In the genomic region with DNA sequence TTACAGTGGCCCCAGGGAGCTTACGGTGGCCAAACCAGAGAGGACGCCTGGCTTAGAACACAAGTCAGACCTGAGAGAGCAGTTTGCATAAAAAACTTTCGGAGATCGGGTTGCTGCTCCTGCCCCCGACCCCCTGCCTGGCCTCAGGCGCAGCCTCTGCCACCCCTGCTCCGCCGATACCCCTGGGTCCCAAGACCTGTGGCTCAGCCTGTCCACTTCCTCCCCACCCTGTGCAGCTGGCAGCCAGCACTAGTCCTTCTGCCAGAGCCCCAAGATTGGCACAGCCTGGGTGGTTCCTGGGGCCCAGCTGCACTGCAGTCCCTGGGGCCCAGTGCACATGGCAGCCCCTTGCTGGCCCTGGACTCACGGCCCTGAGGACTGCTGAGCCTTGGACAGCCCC, we compare ENCODE assay signal across 22 cellular contexts. TPM values are rescaled to one million over a fixed set of nuclear protein-coding genes. Genes with fewer than 3 reads are reported as not detected.
DNase-seq lines count a peak whose midpoint lies in the region; TF ChIP-seq lines count a peak whose summit lies in the region.
"Had no signal": no experiment of that assay in that cellular context is flagged by ENCODE, and none has a peak within 500 bp of the region (broad histone marks: within the 10 kb centered on the region; RNA-seq: fewer than 3 reads in every experiment).

No MANE protein-coding gene starts in this region.

- peaks cover 0 to 30% (median 23%) of the 10 kb centered on the region in 10 experiments; a peak in 16 of 20 replicates for H3K4me1 ChIP-seq in BLaER1 treated with 17β-estradiol and CSF1 and Interleukin-3, amounts not matched to agents 10 nM and 100 nM
- H3K4me1 ChIP-seq in H9 (ENCODE audit: insufficient read depth, low read length): no peaks in the 10 kb centered on the region
- no peaks in the 10 kb centered on the region for H3K4me1 ChIP-seq in mesenchymal stem cell (ENCODE audit: control insufficient read depth, insufficient read depth, low read depth, low read length)
- H3K4me1 ChIP-seq: A549, BE2C, Caco-2 had no signal

- no peak overlapping the region for H2BK15ac ChIP-seq in H9 (ENCODE audit: low read depth, low read length)
- H2BK15ac ChIP-seq in mesenchymal stem cell (ENCODE audit: low read depth, poor library complexity, severe bottlenecking): no peak overlapping the region

- H2BK12ac ChIP-seq in H9 (ENCODE audit: insufficient read length, low read depth, low read length) (no peak overlapping the region), mesenchymal stem cell (ENCODE audit: low read length in 2 of 2) (no peak overlapping the region)

- peaks cover 8 to 23% (median 9%) of the 10 kb centered on the region in 11 experiments; a peak in 21 of 22 replicates for H3K9me3 ChIP-seq in BLaER1 treated with 17β-estradiol and CSF1 and Interleukin-3, amounts not matched to agents 10 nM and 100 nM (replicated peaks in 1 of 11)
- no peaks in the 10 kb centered on the region for H3K9me3 ChIP-seq in H9 (ENCODE audit: control insufficient read depth, low read depth, low read length)
- H3K9me3 ChIP-seq in mesenchymal stem cell (ENCODE audit: control insufficient read depth, low read length): peaks cover 18% of the 10 kb centered on the region
- H3K9me3 ChIP-seq: A549, BE2C, Caco-2 had no signal

- H3K27ac ChIP-seq in BLaER1 treated with 17β-estradiol and CSF1 and Interleukin-3, amounts not matched to agents 10 nM and 100 nM: no peak overlapping the region
- H3K27ac ChIP-seq in H9 (ENCODE audit: insufficient read length, low read depth, low read length) (no peak overlapping the region), mesenchymal stem cell (ENCODE audit: low read length, poor library complexity, severe bottlenecking) (no peak overlapping the region)
- H3K27ac ChIP-seq: A549, C4-2B, GM23248 had no signal

- H3K18ac ChIP-seq in H9 (ENCODE audit: insufficient read length, low read depth, low read length) (no peak overlapping the region), mesenchymal stem cell (ENCODE audit: low read depth in 1 of 2, low read length in 2 of 2) (no peak overlapping the region)

- H3K23me2 ChIP-seq in H9 (ENCODE audit: insufficient read length, low read depth, low read length, poor library complexity, severe bottlenecking): no peaks in the 10 kb centered on the region

- H3K4me2 ChIP-seq in BLaER1 treated with 17β-estradiol and CSF1 and Interleukin-3, amounts not matched to agents 10 nM and 100 nM: peak overlapping the region in 10 of 11 experiments; percentile 10 to 82 (median 73); a peak in 19 of 22 replicates
- H3K4me2 ChIP-seq in H9 (ENCODE audit: insufficient read depth, insufficient read length, low read length): no peak overlapping the region
- no peak overlapping the region for H3K4me2 ChIP-seq in mesenchymal stem cell (ENCODE audit: low read length, poor library complexity, severe bottlenecking)
- H3K4me2 ChIP-seq: A549 had no signal

- H3K23ac ChIP-seq in H9 (ENCODE audit: insufficient read length, low read depth, low read length) (no peak overlapping the region), mesenchymal stem cell (ENCODE audit: low read length in 2 of 2) (no peak overlapping the region)

- H3K14ac ChIP-seq in H9 (ENCODE audit: insufficient read depth, low read length): peak overlapping the region; percentile 17; the same call in 1 of the 2 replicates
- no peak overlapping the region for H3K14ac ChIP-seq in mesenchymal stem cell (ENCODE audit: low read length in 2 of 2)

- no peak overlapping the region for H3K4me3 ChIP-seq in BLaER1 treated with 17β-estradiol and CSF1 and Interleukin-3, amounts not matched to agents 10 nM and 100 nM
- H3K4me3 ChIP-seq in mesenchymal stem cell (ENCODE audit: insufficient read depth in 1 of 2, low read depth in 1 of 2, low read length in 2 of 2): no peak overlapping the region
- H3K4me3 ChIP-seq: A549, GM12878, GM23248 had no signal

- H3K56ac ChIP-seq in H9 (ENCODE audit: insufficient read length, low read depth, low read length): no peak overlapping the region

- DNase-seq in H9 (no peak), mesenchymal stem cell (no peak), NCI-H2029 (lab: John Stamatoyannopoulos, UW) (no peak), immature natural killer cell (no peak), NCI-H2107 treated with DMSO at 0.1 percent for 48 hours (lab: John Stamatoyannopoulos, UW; ENCODE audit: unreplicated experiment) (no peak)
- no peak for DNase-seq in activated naive CD8-positive, alpha-beta T cell treated with anti-CD3 and anti-CD28 coated beads for 36 hours
- DNase-seq: 8988T; ACHN; AML-193; BE2C; Caco-2; CD4-positive, CD25-positive, alpha-beta regulatory T cell; CD8-positive, alpha-beta T cell; DMS153; DND-41; GDM1; GM23248; HCEC 1CT had no signal

- H3K27me3 ChIP-seq in BLaER1 treated with 17β-estradiol and CSF1 and Interleukin-3, amounts not matched to agents 10 nM and 100 nM: peaks cover 0 to 16% (median 9%) of the 10 kb centered on the region in 11 experiments; a peak in 15 of 22 replicates
- H3K27me3 ChIP-seq in H9 (ENCODE audit: insufficient read depth, low read length): no peaks in the 10 kb centered on the region; the same call in 1 of the 2 replicates
- H3K27me3 ChIP-seq in mesenchymal stem cell (ENCODE audit: control insufficient read depth in 1 of 2, insufficient read depth in 1 of 2, low read length in 2 of 2): no peaks in the 10 kb centered on the region

- H2BK120ac ChIP-seq in H9 (ENCODE audit: low read depth, low read length, poor library complexity, severe bottlenecking) (no peak overlapping the region), mesenchymal stem cell (ENCODE audit: low read depth, low read length) (no peak overlapping the region)

- H4K20me1 ChIP-seq in BLaER1 treated with 17β-estradiol and CSF1 and Interleukin-3, amounts not matched to agents 10 nM and 100 nM: peaks cover 0 to 5% (median 0%) of the 10 kb centered on the region in 11 experiments; a peak in 3 of 22 replicates
- no peaks in the 10 kb centered on the region for H4K20me1 ChIP-seq in H9 (ENCODE audit: control insufficient read depth, insufficient read depth, insufficient read length)

- H3K79me1 ChIP-seq in H9 (ENCODE audit: insufficient read depth, low read depth, low read length, poor library complexity, severe bottlenecking) (no peaks in the 10 kb centered on the region), mesenchymal stem cell (replicated peaks; ENCODE audit: low read length, poor library complexity, severe bottlenecking) (no peaks in the 10 kb centered on the region)

- H2BK5ac ChIP-seq in H9 (ENCODE audit: insufficient read length, low read length) (no peak overlapping the region), mesenchymal stem cell (ENCODE audit: low read depth, low read length, poor library complexity, severe bottlenecking) (no peak overlapping the region)

- H2BK20ac ChIP-seq in H9 (ENCODE audit: low read depth, low read length, poor library complexity, severe bottlenecking): no peak overlapping the region

- no peak overlapping the region for H3K4me3 Mint-ChIP-seq in H9
- H3K4me3 Mint-ChIP-seq in activated naive CD8-positive, alpha-beta T cell treated with anti-CD3 and anti-CD28 coated beads for 36 hours: no peak overlapping the region
- no peak overlapping the region for H3K4me3 Mint-ChIP-seq in immature natural killer cell
- H3K4me3 Mint-ChIP-seq: CD4-positive, CD25-positive, alpha-beta regulatory T cell; CD8-positive, alpha-beta T cell had no signal

- no peak overlapping the region for H3K4ac ChIP-seq in H9 (ENCODE audit: low read depth, low read length)
- H3K4ac ChIP-seq in mesenchymal stem cell (ENCODE audit: low read depth in 1 of 2, low read length in 2 of 2): no peak overlapping the region

- H3K36me3 Mint-ChIP-seq in H9 (ENCODE audit: insufficient read depth in 1 of 3, low read depth in 3 of 3) (peaks cover 2 to 20% (median 5%) of the 10 kb centered on the region in 3 experiments; a peak in 6 of 7 replicates), immature natural killer cell (no peaks in the 10 kb centered on the region)
- H3K36me3 Mint-ChIP-seq in activated naive CD8-positive, alpha-beta T cell treated with anti-CD3 and anti-CD28 coated beads for 36 hours: no peaks in the 10 kb centered on the region
- H3K36me3 Mint-ChIP-seq: CD4-positive, CD25-positive, alpha-beta regulatory T cell; CD8-positive, alpha-beta T cell had no signal

- H4K8ac ChIP-seq in H9 (replicated peaks; ENCODE audit: insufficient read length, low read depth, low read length) (no peak overlapping the region), mesenchymal stem cell (ENCODE audit: low read length) (peak overlapping the region; percentile 16)

- H4K91ac ChIP-seq in H9 (ENCODE audit: insufficient read length, low read depth, low read length) (no peak overlapping the region), mesenchymal stem cell (ENCODE audit: low read length) (no peak overlapping the region)

- H3K27ac Mint-ChIP-seq in H9 (no peak overlapping the region), immature natural killer cell (no peak overlapping the region)
- H3K27ac Mint-ChIP-seq in activated naive CD8-positive, alpha-beta T cell treated with anti-CD3 and anti-CD28 coated beads for 36 hours: no peak overlapping the region
- H3K27ac Mint-ChIP-seq: CD8-positive, alpha-beta T cell had no signal

- H3K36me3 ChIP-seq in BLaER1 treated with 17β-estradiol and CSF1 and Interleukin-3, amounts not matched to agents 10 nM and 100 nM: no peaks in the 10 kb centered on the region
- H3K36me3 ChIP-seq in mesenchymal stem cell (ENCODE audit: control insufficient read depth in 1 of 2, insufficient read depth in 2 of 2, low read depth in 1 of 2, low read length in 2 of 2): no peaks in the 10 kb centered on the region
- H3K36me3 ChIP-seq: BE2C had no signal

- H3T11ph ChIP-seq in H9 (ENCODE audit: low read length): no peak overlapping the region

- H3K27me3 Mint-ChIP-seq in H9 (ENCODE audit: low read depth): peaks cover 80% of the 10 kb centered on the region
- H3K27me3 Mint-ChIP-seq in activated naive CD8-positive, alpha-beta T cell treated with anti-CD3 and anti-CD28 coated beads for 36 hours: no peaks in the 10 kb centered on the region
- peaks cover 0 to 2% (median 0%) of the 10 kb centered on the region in 3 donors for H3K27me3 Mint-ChIP-seq in immature natural killer cell (ENCODE audit: low read depth in 3 of 3)
- H3K27me3 Mint-ChIP-seq: CD4-positive, CD25-positive, alpha-beta regulatory T cell had no signal

- H4K5ac ChIP-seq in H9 (ENCODE audit: insufficient read length, low read depth, low read length): no peak overlapping the region

- TF ChIP-seq CTCF in H9 (conservative IDR thresholded peaks at IDR 0.05): no peak

- H3K4me1 Mint-ChIP-seq in H9: peaks cover 7 to 9% of the 10 kb centered on the region in 2 experiments; a peak in 3 of 4 replicates
- H3K4me1 Mint-ChIP-seq in activated naive CD8-positive, alpha-beta T cell treated with anti-CD3 and anti-CD28 coated beads for 36 hours: no peaks in the 10 kb centered on the region
- H3K4me1 Mint-ChIP-seq in immature natural killer cell: no peaks in the 10 kb centered on the region
- H3K4me1 Mint-ChIP-seq: CD4-positive, CD25-positive, alpha-beta regulatory T cell had no signal

- H2AFZ ChIP-seq in H9 (ENCODE audit: low read length) (no peak overlapping the region), mesenchymal stem cell (ENCODE audit: low read depth, low read length) (no peak overlapping the region)
- H2AFZ ChIP-seq: GM23248 had no signal

- H2AK5ac ChIP-seq in H9 (ENCODE audit: insufficient read length, low read length) (no peak overlapping the region), mesenchymal stem cell (ENCODE audit: low read length, severe bottlenecking) (no peak overlapping the region)

- H3K79me2 ChIP-seq in H9 (ENCODE audit: insufficient read depth, low read length): no peaks in the 10 kb centered on the region

- no CpG with 5 or more reads among the region's 9 CpGs for WGBS in H9 (ENCODE audit: extremely low coverage, insufficient read length, low lambda C conversion rate)
- 86% methylated on average over 9 of the region's 9 CpGs for WGBS in mesenchymal stem cell

- H3K9me3 Mint-ChIP-seq in H9: peaks cover 16 to 23% of the 10 kb centered on the region in 2 experiments
- H3K9me3 Mint-ChIP-seq in activated naive CD8-positive, alpha-beta T cell treated with anti-CD3 and anti-CD28 coated beads for 36 hours: peaks cover 9% of the 10 kb centered on the region
- peaks cover 0 to 2% (median 0%) of the 10 kb centered on the region in 6 donors for H3K9me3 Mint-ChIP-seq in immature natural killer cell

- no peak overlapping the region for H3K9ac ChIP-seq in BLaER1 treated with 17β-estradiol and CSF1 and Interleukin-3, amounts not matched to agents 10 nM and 100 nM
- H3K9ac ChIP-seq in H9 (ENCODE audit: extremely low read depth, insufficient read length, low read length) (no peak overlapping the region), mesenchymal stem cell (ENCODE audit: low read length) (no peak overlapping the region)
- H3K9ac ChIP-seq: GM23248 had no signal

RNA-seq across cellular contexts. Expression of a gene that starts 56.2 kb away (rescaled TPM):
- 0.09 and 0.17 TPM in 2 replicates for total RNA-seq in H9 (2021)
- not detected for polyA plus RNA-seq in mesenchymal stem cell (2013, experiment 1 of 2)
- polyA plus RNA-seq in mesenchymal stem cell (2013, experiment 2 of 2): not detected
- not detected for total RNA-seq in activated naive CD8-positive, alpha-beta T cell treated with anti-CD3 and anti-CD28 coated beads for 36 hours
- not detected for polyA plus RNA-seq in immature natural killer cell
- total RNA-seq: CD4-positive, CD25-positive, alpha-beta regulatory T cell; CD8-positive, alpha-beta T cell; GM12878; GM23248 had no signal
- polyA plus RNA-seq: A549; CD4-positive, CD25-positive, alpha-beta regulatory T cell; GM12878; GM23248 had no signal

Comparison
In these comparisons a context has a peak if more than half of its experiments do, and no peak if none do; other contexts are left out.
1. H3K4me2 ChIP-seq: peak in BLaER1 treated with 17β-estradiol and CSF1 and Interleukin-3, amounts not matched to agents 10 nM and 100 nM (10 of 11); none in H9 (single experiment) and mesenchymal stem cell (single experiment).